ENCODE assay signal across 26 cellular contexts in the genomic region with DNA sequence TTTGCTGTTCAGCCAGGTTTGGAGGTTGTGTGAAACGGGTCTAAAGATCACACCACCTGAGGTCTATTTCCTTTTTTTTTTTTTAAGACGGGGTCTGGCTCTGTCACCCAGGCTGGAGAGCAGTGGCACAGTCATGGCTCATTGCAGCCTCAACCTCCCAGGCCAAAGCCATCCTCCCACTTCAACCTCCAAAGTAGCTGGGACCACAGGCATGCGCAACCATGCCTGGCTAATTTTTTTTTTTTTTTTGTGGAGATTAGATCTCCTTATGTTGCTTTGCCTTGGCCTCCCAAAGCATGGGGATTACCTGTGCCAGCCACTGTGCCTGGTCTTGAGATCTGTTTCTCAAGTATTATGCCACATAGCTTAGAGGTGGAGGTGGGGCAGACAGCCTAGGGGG. TPM values are rescaled to one million over a fixed set of nuclear protein-coding genes. Genes with fewer than 3 reads are reported as not detected.
DNase-seq lines count a peak whose midpoint lies in the region; ATAC-seq, FAIRE-seq and TF ChIP-seq lines count a peak whose summit lies in the region.
"Had no signal": no experiment of that assay in that cellular context is flagged by ENCODE, and none has a peak within 500 bp of the region (broad histone marks: within the 10 kb centered on the region; RNA-seq: fewer than 3 reads in every experiment).

No MANE protein-coding gene starts in this region.

- H3K4me1 Mint-ChIP-seq in type B pancreatic cell (ENCODE audit: unreplicated experiment) = peaks cover 7% of the 10 kb centered on the region
- H3K4me1 Mint-ChIP-seq: B cell; CD14-positive monocyte; CD4-positive, alpha-beta memory T cell; CD4-positive, CD25-positive, alpha-beta regulatory T cell; CD8-positive, alpha-beta memory T cell had no signal

- DNase-seq in OCI-M1 (lab: John Stamatoyannopoulos, UW) = peak; percentile 11
- DNase-seq in K562 (ENCODE audit: extremely low read depth in 1 of 4, low spot score in 3 of 4) = no peak
- peak; percentile 37 to 56 for DNase-seq in erythroblast (lab: John Stamatoyannopoulos, UW)
- no peak for DNase-seq in activated gamma-delta T cell treated with Interleukin-2 at 50 U/mL for 16 hours
- no peak for DNase-seq in stimulated activated CD4-positive, alpha-beta T cell treated with anti-CD3 and anti-CD28 coated beads, Interleukin-15, amount 100 ng/mL, for 24 hours
- no peak for DNase-seq in type B pancreatic cell (ENCODE audit: extremely low spot score, unreplicated experiment)
- DNase-seq: AML-193; CD4-positive, alpha-beta memory T cell; CD4-positive, CD25-positive, alpha-beta regulatory T cell; CD8-positive, alpha-beta memory T cell; COR-L47; DMS 273 treated with DMSO at 0.1 percent for 48 hours; DMS153; DMS53; DMS79; DND-41; EL; GDM1 had no signal

- H4K20me1 ChIP-seq in K562 (replicated peaks; ENCODE audit: control insufficient read depth, insufficient read depth, low read length) = no peaks in the 10 kb centered on the region
- H4K20me1 ChIP-seq: BLaER1 treated with 17β-estradiol and CSF1 and Interleukin-3, amounts not matched to agents 10 nM and 100 nM had no signal

- H3K27me3 Mint-ChIP-seq in type B pancreatic cell = no peaks in the 10 kb centered on the region

- no peaks in the 10 kb centered on the region for H3K9me3 Mint-ChIP-seq in type B pancreatic cell
- H3K9me3 Mint-ChIP-seq: CD4-positive, alpha-beta memory T cell; CD4-positive, CD25-positive, alpha-beta regulatory T cell; CD8-positive, alpha-beta memory T cell had no signal

- no peak for TF ChIP-seq EP300 in K562 (IDR thresholded peaks at IDR 0.05; ENCODE audit: low read length)

- 38% methylated on average over 3 of the region's 3 CpGs for WGBS in K562 (ENCODE audit: insufficient coverage, low coverage, missing lambda C conversion rate)

- no peaks in the 10 kb centered on the region for H3K27me3 ChIP-seq in K562 (ENCODE audit: control insufficient read depth in 2 of 2, insufficient read depth in 2 of 2, low read length in 2 of 2)
- H3K27me3 ChIP-seq: BLaER1 treated with 17β-estradiol and CSF1 and Interleukin-3, amounts not matched to agents 10 nM and 100 nM had no signal

- CTCF ChIA-PET in K562 (lab: Yijun Ruan, JAX; ENCODE audit: low intra/inter-chr PET ratio) = interaction anchor here (0.5 to 0.7 kb wide), 2 partner anchors 208 to 227 kb away, joined by 3 to 4 read pairs; no protein-coding TSS in a partner anchor

- H2AFZ ChIP-seq in K562 (ENCODE audit: low read depth, low read length) = peak overlapping the region; percentile 64; the same call in 1 of the 2 replicates

- H3K4me2 ChIP-seq in K562 (ENCODE audit: insufficient read depth, low read length) = peak overlapping the region; percentile 39; the same call in 1 of the 2 replicates
- H3K4me2 ChIP-seq: A549; BLaER1 treated with 17β-estradiol and CSF1 and Interleukin-3, amounts not matched to agents 10 nM and 100 nM had no signal

- POLR2A ChIA-PET in K562 (lab: Yijun Ruan, JAX) = interaction anchor here (0.6 to 1.5 kb wide), 5 partner anchors 12 to 432 kb away, joined by 3 to 5 read pairs (median 3); no protein-coding TSS in a partner anchor

- H3K27ac ChIP-seq in C4-2B (peak overlapping the region; percentile 78), K562 (ENCODE audit: extremely low read depth, low read depth, low read length) (no peak overlapping the region)
- H3K27ac ChIP-seq: A549; BLaER1 treated with 17β-estradiol and CSF1 and Interleukin-3, amounts not matched to agents 10 nM and 100 nM had no signal

- FAIRE-seq in K562 (lab: Jason Lieb, UNC) = no peak
- FAIRE-seq: A549, GM12891, GM19239 had no signal

- H3K4me3 Mint-ChIP-seq in type B pancreatic cell = no peak overlapping the region
- H3K4me3 Mint-ChIP-seq: B cell; CD14-positive monocyte; CD4-positive, alpha-beta memory T cell; CD4-positive, CD25-positive, alpha-beta regulatory T cell; CD8-positive, alpha-beta memory T cell had no signal

- TF ChIP-seq CTCF in C4-2B (conservative IDR thresholded peaks at IDR 0.05) = no peak
- no peak for TF ChIP-seq CTCF in K562 (IDR thresholded peaks at IDR 0.05 in 2 of 3, conservative IDR thresholded peaks at IDR 0.05 in 1 of 3; ENCODE audit: insufficient read depth in 2 of 3, low read depth in 1 of 3, low read length in 3 of 3)
- TF ChIP-seq CTCF in type B pancreatic cell (conservative IDR thresholded peaks at IDR 0.05) = no peak

- TF ChIP-seq RAD21 in K562 (CRISPR knock-in tag; conservative IDR thresholded peaks at IDR 0.05 in 1 of 2, IDR thresholded peaks at IDR 0.05 in 1 of 2) = no peak

- H3K9me3 ChIP-seq in K562 (replicated peaks; ENCODE audit: control insufficient read depth, insufficient read depth, low read depth, low read length) = 0 out of 2 replicates have a peak, but pooled peaks cover 2% of the 10 kb centered on the region
- H3K9me3 ChIP-seq: A549 had no signal

- H3K4me3 ChIP-seq in K562 = no peak overlapping the region
- H3K4me3 ChIP-seq: A549; BLaER1 treated with 17β-estradiol and CSF1 and Interleukin-3, amounts not matched to agents 10 nM and 100 nM had no signal

- no peaks in the 10 kb centered on the region for H3K36me3 ChIP-seq in K562 (ENCODE audit: control insufficient read depth, insufficient read depth, low read length)
- H3K36me3 ChIP-seq: BLaER1 treated with 17β-estradiol and CSF1 and Interleukin-3, amounts not matched to agents 10 nM and 100 nM had no signal

- intact Hi-C loops in K562 (cut with micrococcal nuclease) = no loop called here

- no peaks in the 10 kb centered on the region for H3K9me1 ChIP-seq in K562 (ENCODE audit: control insufficient read depth, insufficient read depth, low read length)

- in situ Hi-C loops in K562 (cut with MboI) = no loop called here

- H3K79me2 ChIP-seq in K562 (ENCODE audit: control insufficient read depth, insufficient read depth, low read length) = no peaks in the 10 kb centered on the region

- no peaks in the 10 kb centered on the region for H3K36me3 Mint-ChIP-seq in type B pancreatic cell
- H3K36me3 Mint-ChIP-seq: CD14-positive monocyte; CD4-positive, alpha-beta memory T cell; CD4-positive, CD25-positive, alpha-beta regulatory T cell; CD8-positive, alpha-beta memory T cell had no signal

- BruUV-seq in K562 (replicated peaks; lab: Mats Ljungman, UMichigan) = no TSS peak

- H3K9ac ChIP-seq in K562 (ENCODE audit: insufficient read depth in 1 of 2, low read depth in 2 of 2, low read length in 2 of 2) = no peak overlapping the region
- H3K9ac ChIP-seq: BLaER1 treated with 17β-estradiol and CSF1 and Interleukin-3, amounts not matched to agents 10 nM and 100 nM had no signal

- TF ChIP-seq POLR2A in K562 (conservative IDR thresholded peaks at IDR 0.05) (no peak), erythroblast (IDR thresholded peaks at IDR 0.05; ENCODE audit: low read length) (no peak)

- H3K27ac Mint-ChIP-seq in type B pancreatic cell = no peak overlapping the region
- H3K27ac Mint-ChIP-seq: B cell; CD14-positive monocyte; CD8-positive, alpha-beta memory T cell had no signal

- ATAC-seq in K562 = no peak; the same call in 1 of the 3 replicates
- ATAC-seq in HG02571 (IDR thresholded peaks at IDR 0.05; ENCODE audit: unreplicated experiment) = no peak
- ATAC-seq: A549 had no signal

- peaks cover 20 to 38% of the 10 kb centered on the region in 2 experiments for H3K4me1 ChIP-seq in K562 (replicated peaks in 1 of 2; ENCODE audit: control insufficient read depth in 2 of 2, insufficient read depth in 2 of 2, low read length in 2 of 2)
- H3K4me1 ChIP-seq: A549; BLaER1 treated with 17β-estradiol and CSF1 and Interleukin-3, amounts not matched to agents 10 nM and 100 nM had no signal

TF ChIP-seq in K562, 482 proteins besides CTCF, POLR2A, EP300 and RAD21:
- no peak for TF ChIP-seq ZFP36 (IDR thresholded peaks at IDR 0.05; ENCODE audit: low read depth, low read length, partially characterized antibody)
- TF ChIP-seq NRF1 (conservative IDR thresholded peaks at IDR 0.05 in 1 of 2, IDR thresholded peaks at IDR 0.05 in 1 of 2) = peak; percentile 73 to 75
- peak; percentile 69 for TF ChIP-seq ZNF384 (IDR thresholded peaks at IDR 0.05; ENCODE audit: low read depth, low read length)
- no peak for TF ChIP-seq SLC30A9 (CRISPR knock-in tag; IDR thresholded peaks at IDR 0.05)
TF ChIP-seq in K562: peak in this region for 2.

RNA-seq across cellular contexts. Expression of gene ELOVL6, which starts 49.2 kb away (rescaled TPM):
- 35.9 and 91.6 TPM in 2 replicates for total RNA-seq in K562 (2011; cell fraction: chromatin; rRNA removed; ENCODE audit: low replicate concordance)
- 22.5 and 58.2 TPM in 2 replicates for total RNA-seq in K562 (2011; cell fraction: nucleolus; rRNA removed)
- total RNA-seq in K562 (2011; cell fraction: nucleoplasm; rRNA removed) = 57.6 and 78.6 TPM in 2 replicates
- total RNA-seq in K562 (2014; rRNA removed) (18.3 and 18.4 TPM in 2 replicates), K562 (2014; rRNA removed; fragmentation: Illumina TruSeq; extraction: Trizol) (51.0 and 56.5 TPM in 2 replicates), K562 (2015; rRNA removed; fragmentation: Illumina TruSeq; extraction: Trizol) (34.0 and 36.4 TPM in 2 replicates), K562 (2021) (50.4 and 55.0 TPM in 2 replicates), type B pancreatic cell (ENCODE audit: low replicate concordance) (33.4 and 51.6 TPM in 2 replicates)
- polyA plus RNA-seq in K562 (2011; rRNA removed) (72.9 and 81.1 TPM in 2 replicates), K562 (2014; fragmentation: Illumina TruSeq; extraction: Trizol) (58.8 and 82.6 TPM in 2 replicates), K562 (2014; fragmentation: Nextera tagmentation; extraction: Ambion mirVana) (10 to 100 TPM; 30.9 to 31.0 TPM), K562 (2014; rRNA removed) (46.0 and 77.8 TPM in 2 replicates)
- 21.1 and 30.4 TPM in 2 replicates for polyA plus RNA-seq in K562 (2011; cell fraction: cytosol; rRNA removed)
- 29.4 and 50.1 TPM in 2 replicates for polyA plus RNA-seq in K562 (2011; cell fraction: nucleus; rRNA removed)
- 31.1 and 56.7 TPM in 2 replicates for polyA plus RNA-seq in K562 (2012)
- 66.7 and 67.9 TPM in 2 replicates for polyA minus RNA-seq in K562 (2011; rRNA and poly(A)+ RNA removed)
- polyA minus RNA-seq in K562 (2011; cell fraction: cytosol; rRNA and poly(A)+ RNA removed) = 18.6 and 21.9 TPM in 2 replicates
- 19.7 and 20.5 TPM in 2 replicates for polyA minus RNA-seq in K562 (2011; cell fraction: nucleus; rRNA and poly(A)+ RNA removed)

Comparison
In these comparisons a context has a peak if more than half of its experiments do, and no peak if none do; other contexts are left out.
1. DNase-seq: peak in OCI-M1 (single experiment) and erythroblast (2 of 2); none in K562 (0 of 4), activated gamma-delta T cell treated with Interleukin-2 at 50 U/mL for 16 hours (single experiment), stimulated activated CD4-positive, alpha-beta T cell treated with anti-CD3 and anti-CD28 coated beads, Interleukin-15, amount 100 ng/mL, for 24 hours (single experiment) and type B pancreatic cell (single experiment).